Comparison of ENCODE assay signal across 1 cellular context in genomic region chr10:100470367-100470766, GRCh38.
TF ChIP-seq lines count a peak whose summit lies in the region.

No MANE protein-coding gene starts in this region.

TF ChIP-seq in HEK293, 187 proteins besides CTCF, POLR2A, EP300 and RAD21 (continued from another document):
- TF ChIP-seq ZNF639 (tag by site-specific recombination; IDR thresholded peaks at IDR 0.05) (peak; percentile 73), ZNF248 (tag by site-specific recombination; IDR thresholded peaks at IDR 0.05) (no peak), ZNF792 (tag by site-specific recombination; IDR thresholded peaks at IDR 0.05) (no peak), ZNF366 (tag by site-specific recombination; conservative IDR thresholded peaks at IDR 0.05) (no peak; the same call in 1 of the 2 replicates), ZNF37A (tag by site-specific recombination; IDR thresholded peaks at IDR 0.05) (no peak), ZNF157 (tag by site-specific recombination; IDR thresholded peaks at IDR 0.05) (no peak), ZNF404 (tag by site-specific recombination; IDR thresholded peaks at IDR 0.05) (no peak), ZNF19 (tag by site-specific recombination; IDR thresholded peaks at IDR 0.05; ENCODE audit: low read depth) (no peak), SP7 (tag by site-specific recombination; IDR thresholded peaks at IDR 0.05) (0 out of 2 replicates have a peak, but pooled peaks have one; percentile 55), ZNF114 (tag by site-specific recombination; IDR thresholded peaks at IDR 0.05) (no peak), BCL11B (tag by site-specific recombination; IDR thresholded peaks at IDR 0.05; ENCODE audit: low read depth) (no peak), ZNF2 (tag by site-specific recombination; IDR thresholded peaks at IDR 0.05) (no peak), ZNF184 (tag by site-specific recombination; IDR thresholded peaks at IDR 0.05) (0 out of 2 replicates have a peak, but pooled peaks have one; percentile 45), BCL6B (tag by site-specific recombination; IDR thresholded peaks at IDR 0.05) (no peak), ZEB2 (tag by site-specific recombination; IDR thresholded peaks at IDR 0.05) (peak; percentile 79; the same call in 1 of the 2 replicates), TSHZ1 (tag by site-specific recombination; IDR thresholded peaks at IDR 0.05; ENCODE audit: borderline replicate concordance) (peak; percentile 61; the same call in 1 of the 2 replicates), ZNF302 (tag by site-specific recombination; IDR thresholded peaks at IDR 0.05; ENCODE audit: low read depth) (no peak), ZNF311 (tag by site-specific recombination; IDR thresholded peaks at IDR 0.05; ENCODE audit: borderline replicate concordance) (no peak), ZNF658 (tag by site-specific recombination; IDR thresholded peaks at IDR 0.05) (no peak), YY1 (tag by site-specific recombination; IDR thresholded peaks at IDR 0.05) (no peak), ZNF791 (tag by site-specific recombination; IDR thresholded peaks at IDR 0.05) (no peak), GLI2 (tag by site-specific recombination; IDR thresholded peaks at IDR 0.05; ENCODE audit: borderline replicate concordance, low read depth) (no peak), ZBTB49 (tag by site-specific recombination; IDR thresholded peaks at IDR 0.05; ENCODE audit: low read depth) (no peak), ZFP37 (tag by site-specific recombination; IDR thresholded peaks at IDR 0.05) (peak; percentile 34; the same call in 1 of the 2 replicates), ZNF610 (tag by site-specific recombination; IDR thresholded peaks at IDR 0.05; ENCODE audit: borderline replicate concordance) (no peak)
- TF ChIP-seq, protein P1, sequence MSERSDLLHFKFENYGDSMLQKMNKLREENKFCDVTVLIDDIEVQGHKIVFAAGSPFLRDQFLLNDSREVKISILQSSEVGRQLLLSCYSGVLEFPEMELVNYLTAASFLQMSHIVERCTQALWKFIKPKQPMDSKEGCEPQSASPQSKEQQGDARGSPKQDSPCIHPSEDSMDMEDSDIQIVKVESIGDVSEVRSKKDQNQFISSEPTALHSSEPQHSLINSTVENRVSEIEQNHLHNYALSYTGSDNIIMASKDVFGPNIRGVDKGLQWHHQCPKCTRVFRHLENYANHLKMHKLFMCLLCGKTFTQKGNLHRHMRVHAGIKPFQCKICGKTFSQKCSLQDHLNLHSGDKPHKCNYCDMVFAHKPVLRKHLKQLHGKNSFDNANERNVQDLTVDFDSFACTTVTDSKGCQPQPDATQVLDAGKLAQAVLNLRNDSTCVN (tag by site-specific recombination; optimal IDR thresholded peaks at IDR 0.05) = no peak
- TF ChIP-seq, protein P2, sequence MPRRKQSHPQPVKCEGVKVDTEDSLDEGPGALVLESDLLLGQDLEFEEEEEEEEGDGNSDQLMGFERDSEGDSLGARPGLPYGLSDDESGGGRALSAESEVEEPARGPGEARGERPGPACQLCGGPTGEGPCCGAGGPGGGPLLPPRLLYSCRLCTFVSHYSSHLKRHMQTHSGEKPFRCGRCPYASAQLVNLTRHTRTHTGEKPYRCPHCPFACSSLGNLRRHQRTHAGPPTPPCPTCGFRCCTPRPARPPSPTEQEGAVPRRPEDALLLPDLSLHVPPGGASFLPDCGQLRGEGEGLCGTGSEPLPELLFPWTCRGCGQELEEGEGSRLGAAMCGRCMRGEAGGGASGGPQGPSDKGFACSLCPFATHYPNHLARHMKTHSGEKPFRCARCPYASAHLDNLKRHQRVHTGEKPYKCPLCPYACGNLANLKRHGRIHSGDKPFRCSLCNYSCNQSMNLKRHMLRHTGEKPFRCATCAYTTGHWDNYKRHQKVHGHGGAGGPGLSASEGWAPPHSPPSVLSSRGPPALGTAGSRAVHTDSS (tag by site-specific recombination; IDR thresholded peaks at IDR 0.05) = no peak
